Comparison of ENCODE assay signal across 16 cellular contexts in the genomic region with DNA sequence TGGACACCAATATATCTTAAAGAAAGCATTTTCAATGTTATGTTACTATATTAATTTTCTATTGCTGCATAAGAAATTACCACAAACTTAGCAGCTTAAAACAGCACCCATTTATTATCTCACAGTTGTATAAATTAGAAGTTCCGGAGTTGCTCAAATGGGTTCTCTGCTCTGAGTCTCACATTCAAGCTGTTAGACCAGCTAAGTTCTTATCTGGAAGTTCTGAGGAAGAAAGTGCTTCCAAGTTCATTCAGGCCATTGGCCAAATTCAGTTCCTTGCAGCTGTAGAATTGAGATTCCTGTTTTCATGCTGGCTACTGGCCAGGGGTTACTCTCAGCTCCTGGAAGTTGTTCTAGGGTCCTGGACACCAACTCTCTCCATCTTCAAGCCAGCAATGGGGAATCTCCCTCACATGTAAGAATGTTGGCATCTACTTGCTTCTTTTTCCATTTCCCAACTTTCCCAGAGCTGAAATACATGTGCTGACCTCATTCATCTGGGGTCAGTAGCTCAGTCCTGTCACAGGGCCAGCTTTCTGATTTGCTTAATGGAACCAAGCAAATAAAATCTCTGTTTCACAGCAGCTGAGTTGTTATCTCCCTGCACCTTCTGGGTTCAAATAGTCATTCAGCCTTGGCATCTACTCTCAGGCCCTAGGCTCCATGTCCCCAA.
DNase-seq lines count a peak whose midpoint lies in the region; TF ChIP-seq lines count a peak whose summit lies in the region.
"Had no signal": no experiment of that assay in that cellular context is flagged by ENCODE, and none has a peak within 500 bp of the region (broad histone marks: within the 10 kb centered on the region; RNA-seq: fewer than 3 reads in every experiment).

No MANE protein-coding gene starts in this region.

- H3K9ac ChIP-seq in mesenchymal stem cell (ENCODE audit: low read length) = no peak overlapping the region

- no peak overlapping the region for H3K4me3 Mint-ChIP-seq in CD14-positive monocyte

- no peak overlapping the region for H4K91ac ChIP-seq in mesenchymal stem cell (ENCODE audit: low read length)

- H3K27ac ChIP-seq in mesenchymal stem cell (ENCODE audit: low read length, poor library complexity, severe bottlenecking) = no peak overlapping the region
- H3K27ac ChIP-seq in SJCRH30 = no peak overlapping the region
- H3K27ac ChIP-seq: 22Rv1, ascending aorta, HL-60 had no signal

- no peak overlapping the region for H3K27ac Mint-ChIP-seq in CD14-positive monocyte

- H3K18ac ChIP-seq in mesenchymal stem cell (ENCODE audit: low read depth in 1 of 2, low read length in 2 of 2) = no peak overlapping the region

- peaks cover 0 to 11% (median 5%) of the 10 kb centered on the region in 7 donors for H3K9me3 Mint-ChIP-seq in CD14-positive monocyte

- intact Hi-C loops in CD14-positive monocyte (cut with micrococcal nuclease) = no loop called here

- H3K4me1 ChIP-seq in mesenchymal stem cell (ENCODE audit: control insufficient read depth, insufficient read depth, low read depth, low read length) (no peaks in the 10 kb centered on the region), SJCRH30 (no peaks in the 10 kb centered on the region)

- H2BK15ac ChIP-seq in mesenchymal stem cell (ENCODE audit: low read depth, poor library complexity, severe bottlenecking) = no peak overlapping the region

- H3K79me1 ChIP-seq in mesenchymal stem cell (replicated peaks; ENCODE audit: low read length, poor library complexity, severe bottlenecking) = no peaks in the 10 kb centered on the region

- 93% methylated on average over 1 of the region's 1 CpG for WGBS in mesenchymal stem cell

- no peaks in the 10 kb centered on the region for H3K36me3 Mint-ChIP-seq in CD14-positive monocyte

- H3K27me3 ChIP-seq in mesenchymal stem cell (ENCODE audit: control insufficient read depth in 1 of 2, insufficient read depth in 1 of 2, low read length in 2 of 2) (no peaks in the 10 kb centered on the region), SJCRH30 (no peaks in the 10 kb centered on the region)
- H3K27me3 ChIP-seq: ascending aorta had no signal

- DNase-seq in DMS 273 (lab: John Stamatoyannopoulos, UW; ENCODE audit: unreplicated experiment) (peak; percentile 3), DMS 273 treated with DMSO at 0.1 percent for 48 hours (lab: John Stamatoyannopoulos, UW) (no peak), fibroblast of the conjunctiva (ENCODE audit: low read depth) (peak; percentile 76), mesenchymal stem cell (peak; percentile 79), ureter (ENCODE audit: low spot score) (peak; percentile 60), A172 (ENCODE audit: low spot score) (no peak), SJCRH30 (no peak), CD14-positive monocyte (ENCODE audit: low spot score) (no peak)
- DNase-seq: activated CD4-positive, alpha-beta T cell treated with anti-CD3 and anti-CD28 coated beads for 1 hour; GDM1; NCI-H2171 treated with DMSO at 0.1 percent for 48 hours; retina had no signal

- H3K23ac ChIP-seq in mesenchymal stem cell (ENCODE audit: low read length in 2 of 2) = no peak overlapping the region

- H3K4me3 ChIP-seq in mesenchymal stem cell (ENCODE audit: insufficient read depth in 1 of 2, low read depth in 1 of 2, low read length in 2 of 2) (no peak overlapping the region), SJCRH30 (no peak overlapping the region)
- H3K4me3 ChIP-seq: ascending aorta, HAP-1 had no signal

- H2AK5ac ChIP-seq in mesenchymal stem cell (ENCODE audit: low read length, severe bottlenecking) = no peak overlapping the region

- no peaks in the 10 kb centered on the region for H3K4me1 Mint-ChIP-seq in CD14-positive monocyte

- no peak for TF ChIP-seq CTCF in CD14-positive monocyte (IDR thresholded peaks at IDR 0.05)

- H2AFZ ChIP-seq in mesenchymal stem cell (ENCODE audit: low read depth, low read length) = no peak overlapping the region

- peaks cover 3% of the 10 kb centered on the region for H3K9me3 ChIP-seq in mesenchymal stem cell (ENCODE audit: control insufficient read depth, low read length)
- no peaks in the 10 kb centered on the region for H3K9me3 ChIP-seq in SJCRH30 (replicated peaks)

- no peak overlapping the region for H4K8ac ChIP-seq in mesenchymal stem cell (ENCODE audit: low read length)

- no peak overlapping the region for H2BK120ac ChIP-seq in mesenchymal stem cell (ENCODE audit: low read depth, low read length)

- no peak overlapping the region for H3K4me2 ChIP-seq in mesenchymal stem cell (ENCODE audit: low read length, poor library complexity, severe bottlenecking)

- H3K27me3 Mint-ChIP-seq in CD14-positive monocyte (ENCODE audit: low read depth in 3 of 3) = peaks cover 0 to 3% (median 2%) of the 10 kb centered on the region in 3 donors

- no peak overlapping the region for H3K4ac ChIP-seq in mesenchymal stem cell (ENCODE audit: low read depth in 1 of 2, low read length in 2 of 2)

- H2BK12ac ChIP-seq in mesenchymal stem cell (ENCODE audit: low read length in 2 of 2) = no peak overlapping the region

- H3K36me3 ChIP-seq in mesenchymal stem cell (ENCODE audit: control insufficient read depth in 1 of 2, insufficient read depth in 2 of 2, low read depth in 1 of 2, low read length in 2 of 2) = no peaks in the 10 kb centered on the region
- H3K36me3 ChIP-seq in SJCRH30 = no peaks in the 10 kb centered on the region
- H3K36me3 ChIP-seq: ascending aorta, HAP-1 had no signal

- H3K14ac ChIP-seq in mesenchymal stem cell (ENCODE audit: low read length in 2 of 2) = no peak overlapping the region

- no peak overlapping the region for H2BK5ac ChIP-seq in mesenchymal stem cell (ENCODE audit: low read depth, low read length, poor library complexity, severe bottlenecking)

Comparison
In these comparisons a context has a peak if more than half of its experiments do, and no peak if none do; other contexts are left out.
1. DNase-seq: peak in DMS 273 (single experiment), fibroblast of the conjunctiva (single experiment), mesenchymal stem cell (single experiment) and ureter (single experiment); none in DMS 273 treated with DMSO at 0.1 percent for 48 hours (single experiment), A172 (single experiment), SJCRH30 (0 of 2) and CD14-positive monocyte (single experiment).